ENCODE assay signal across 7 cellular contexts in genomic region chr19:3986260-3987041, GRCh38. TPM values are rescaled to one million over a fixed set of nuclear protein-coding genes. Genes with fewer than 3 reads are reported as not detected.
DNase-seq lines count a peak whose midpoint lies in the region; ATAC-seq and TF ChIP-seq lines count a peak whose summit lies in the region.

No MANE protein-coding gene starts in this region.

- CTCF ChIA-PET in SK-N-SH (lab: Yijun Ruan, JAX) = interaction anchor here (0.7 to 2.3 kb wide), 20 partner anchors 8 to 280 kb away, joined by 3 to 38 read pairs (median 4); partner anchors contain the start of gene PIAS4

- no peak for ATAC-seq in HG02642 (IDR thresholded peaks at IDR 0.05; ENCODE audit: poor library complexity, unreplicated experiment)

- H3K27me3 ChIP-seq in SK-N-SH (ENCODE audit: insufficient read depth) (no peaks in the 10 kb centered on the region), iPS-15b (ENCODE audit: control insufficient read depth, insufficient read depth, low read length) (no peaks in the 10 kb centered on the region), sigmoid colon (no peaks in the 10 kb centered on the region)

- peak overlapping the region; percentile 89 for H3K4me2 ChIP-seq in SK-N-SH

- H3F3A ChIP-seq in SK-N-SH (replicated peaks; ENCODE audit: insufficient read depth) = peaks cover 36% of the 10 kb centered on the region

- peak; percentile 73 for TF ChIP-seq RAD21 in SK-N-SH (IDR thresholded peaks at IDR 0.05; ENCODE audit: low read length)

- peak overlapping the region; percentile 91; the same call in 1 of the 2 replicates for H3K9ac ChIP-seq in SK-N-SH
- no peak overlapping the region for H3K9ac ChIP-seq in iPS-15b (ENCODE audit: low read depth, low read length)

- H3K79me2 ChIP-seq in SK-N-SH (ENCODE audit: insufficient read depth) = peaks cover 38% of the 10 kb centered on the region

- peaks cover 37% of the 10 kb centered on the region for H4K20me1 ChIP-seq in SK-N-SH (ENCODE audit: insufficient read depth)

- peaks cover 58% of the 10 kb centered on the region for H3K4me1 Mint-ChIP-seq in brain

- peaks cover 15 to 37% of the 10 kb centered on the region in 2 experiments for H3K4me1 ChIP-seq in SK-N-SH (ENCODE audit: control insufficient read depth in 1 of 2, insufficient read depth in 2 of 2, low read depth in 1 of 2, low read length in 1 of 2)
- H3K4me1 ChIP-seq in iPS-15b (ENCODE audit: control insufficient read depth, insufficient read depth, low read length) = peaks cover 13% of the 10 kb centered on the region
- H3K4me1 ChIP-seq in sigmoid colon = peaks cover 0 to 56% (median 49%) of the 10 kb centered on the region in 4 donors

- no peak for TF ChIP-seq POLR2A in sigmoid colon (IDR thresholded peaks at IDR 0.05)

- peak overlapping the region; percentile 95 to 99 (median 97) for H3K27ac Mint-ChIP-seq in brain

- peaks cover 35% of the 10 kb centered on the region for H3K36me3 Mint-ChIP-seq in brain

- H3K27ac ChIP-seq in SK-N-SH (ENCODE audit: low read depth in 2 of 2, low read length in 1 of 2) (peak overlapping the region; percentile 63 to 82), sigmoid colon (peak overlapping the region; percentile 92 to 96 (median 94))

- H3K4me3 Mint-ChIP-seq in brain = peak overlapping the region; percentile 93 to 99 (median 99)

- H3K27me3 Mint-ChIP-seq in brain = peaks cover 3% of the 10 kb centered on the region

- H3K36me3 ChIP-seq in SK-N-SH (replicated peaks in 1 of 2; ENCODE audit: control insufficient read depth in 1 of 2, insufficient read depth in 2 of 2, low read length in 1 of 2) = peaks cover 30 to 32% of the 10 kb centered on the region in 2 experiments
- peaks cover 33% of the 10 kb centered on the region for H3K36me3 ChIP-seq in iPS-15b (ENCODE audit: control insufficient read depth, insufficient read depth, low read length)
- H3K36me3 ChIP-seq in sigmoid colon = peaks cover 27 to 30% (median 29%) of the 10 kb centered on the region in 4 donors

- peaks cover 0 to 2% (median 0%) of the 10 kb centered on the region in 5 experiments for H3K9me3 Mint-ChIP-seq in brain

- H3K9me2 ChIP-seq in SK-N-SH = no peaks in the 10 kb centered on the region

- H3K4me3 ChIP-seq in GM12865 (ENCODE audit: low read depth, low read length) (peak overlapping the region; percentile 66), SK-N-SH (ENCODE audit: low read depth in 2 of 2, low read length in 1 of 2) (peak overlapping the region; percentile 91 to 99), iPS-15b (ENCODE audit: low read depth, low read length) (peak overlapping the region; percentile 89), sigmoid colon (peak overlapping the region in 3 of 4 donors; percentile 70 to 84 (median 81))

- 14% methylated on average over 21 of the region's 21 CpGs for WGBS in SK-N-SH (ENCODE audit: low lambda C conversion rate)
- 2 to 3% methylated on average over 21 of the region's 21 CpGs for WGBS in sigmoid colon, 2 donors

- TF ChIP-seq EP300 in SK-N-SH (IDR thresholded peaks at IDR 0.05; ENCODE audit: borderline replicate concordance in 1 of 2, low read depth in 1 of 2, low read length in 1 of 2) = no peak
- TF ChIP-seq EP300 in sigmoid colon (IDR thresholded peaks at IDR 0.05) = no peak

- H2AFZ ChIP-seq in SK-N-SH (ENCODE audit: low read depth) = peak overlapping the region; percentile 90

- intact Hi-C loops in sigmoid colon (cut with DNase I) = loop anchor here (2.0 to 10.0 kb wide), 6 partner anchors 81 to 528 kb away; partner anchors contain the start of genes ANKRD24, MAP2K2, PLIN4 and SIRT6

- peak; percentile 46 for TF ChIP-seq CTCF in GM12865 (IDR thresholded peaks at IDR 0.05; ENCODE audit: insufficient read depth, low read depth, low read length, missing control alignments)
- TF ChIP-seq CTCF in SK-N-SH (IDR thresholded peaks at IDR 0.05) = peak; percentile 72
- peak; percentile 78 to 82 for TF ChIP-seq CTCF in brain (conservative IDR thresholded peaks at IDR 0.05)
- peak; percentile 57 to 74 (median 66) for TF ChIP-seq CTCF in sigmoid colon (IDR thresholded peaks at IDR 0.05)

- H3K9me3 ChIP-seq in SK-N-SH = no peaks in the 10 kb centered on the region
- no peaks in the 10 kb centered on the region for H3K9me3 ChIP-seq in iPS-15b (ENCODE audit: control insufficient read depth, insufficient read depth, low read length)
- H3K9me3 ChIP-seq in sigmoid colon = no peaks in the 10 kb centered on the region

- DNase-seq in GM12865 (ENCODE audit: low read depth) = peak; percentile 84
- peak; percentile 61 for DNase-seq in NCI-H1417 treated with DMSO at 0.1 percent for 48 hours (lab: John Stamatoyannopoulos, UW)
- DNase-seq in SK-N-SH = peak; percentile 68
- no peak for DNase-seq in sigmoid colon

- POLR2A ChIA-PET in SK-N-SH (lab: Yijun Ruan, JAX) = interaction anchor here (1.0 to 6.8 kb wide), 3 partner anchors 9 to 19 kb away, joined by 3 to 60 read pairs (median 5); partner anchors contain the start of gene DAPK3

TF ChIP-seq in SK-N-SH, 30 proteins besides CTCF, POLR2A, EP300 and RAD21:
- no peak for TF ChIP-seq IRF3 (IDR thresholded peaks at IDR 0.05; ENCODE audit: low read depth, low read length)
- peak; percentile 8; the same call in 1 of the 2 replicates for TF ChIP-seq RXRA (IDR thresholded peaks at IDR 0.05; ENCODE audit: borderline replicate concordance, low read depth)
- TF ChIP-seq SMC3 (IDR thresholded peaks at IDR 0.05; ENCODE audit: low read depth, low read length) = peak; percentile 30; the same call in 1 of the 2 replicates
- TF ChIP-seq EZH2phosphoT487 (IDR thresholded peaks at IDR 0.05; ENCODE audit: borderline replicate concordance, low read depth) = no peak
- no peak for TF ChIP-seq FOXJ3 (CRISPR knock-in tag; IDR thresholded peaks at IDR 0.05)
- 0 out of 2 replicates have a peak, but pooled peaks have one; percentile 8 for TF ChIP-seq NRF1 (IDR thresholded peaks at IDR 0.05; ENCODE audit: low read depth, low read length)
- no peak for TF ChIP-seq TEAD4 (IDR thresholded peaks at IDR 0.05; ENCODE audit: borderline replicate concordance, insufficient read depth)
- no peak for TF ChIP-seq PBX3 (IDR thresholded peaks at IDR 0.05)

RNA-seq across cellular contexts. Expression of gene EEF2, which starts 1.2 kb away (rescaled TPM):
- polyA plus RNA-seq in SK-N-SH (2012; rRNA removed) (1,295 and 1,553 TPM in 2 replicates), brain (ENCODE audit: insufficient read depth, low read depth, low replicate concordance) (3,920 TPM), sigmoid colon (1,000 to 10,000 TPM in 2 of 3 donors, 100 to 1,000 TPM in 1; 906 to 1,654 (median 1,225) TPM)
- 756 and 1,170 TPM in 2 replicates for polyA plus RNA-seq in SK-N-SH (2012; cell fraction: cytosol; rRNA removed)
- polyA plus RNA-seq in SK-N-SH (2012; cell fraction: nucleus; rRNA removed) = 816 and 855 TPM in 2 replicates
- total RNA-seq in sigmoid colon = 1,000 to 10,000 TPM; 1,842 to 2,448 (median 2,055) TPM

RNA-seq across cellular contexts. Expression of gene DAPK3, which starts 15.6 kb away (rescaled TPM):
- polyA plus RNA-seq in SK-N-SH (2012; rRNA removed) (118 and 142 TPM in 2 replicates), brain (ENCODE audit: insufficient read depth, low read depth, low replicate concordance) (83.8 TPM), sigmoid colon (10 to 100 TPM; 38.4 to 66.8 (median 52.9) TPM)
- polyA plus RNA-seq in SK-N-SH (2012; cell fraction: cytosol; rRNA removed) = 67.8 and 92.3 TPM in 2 replicates
- 184 and 238 TPM in 2 replicates for polyA plus RNA-seq in SK-N-SH (2012; cell fraction: nucleus; rRNA removed)
- total RNA-seq in sigmoid colon = 100 to 1,000 TPM in 3 of 4 donors, 10 to 100 TPM in 1; 91.3 to 167 (median 125) TPM

RNA-seq across cellular contexts. Expression of gene PIAS4, which starts 21.1 kb away (rescaled TPM):
- 7.7 and 14.1 TPM in 2 replicates for polyA plus RNA-seq in SK-N-SH (2012; rRNA removed)
- 4.8 and 7.9 TPM in 2 replicates for polyA plus RNA-seq in SK-N-SH (2012; cell fraction: cytosol; rRNA removed)
- polyA plus RNA-seq in SK-N-SH (2012; cell fraction: nucleus; rRNA removed) = 17.7 and 23.8 TPM in 2 replicates
- polyA plus RNA-seq in brain (ENCODE audit: insufficient read depth, low read depth, low replicate concordance) = 41.9 TPM
- total RNA-seq in sigmoid colon = 10 to 100 TPM; 16.5 to 29.9 (median 19.3) TPM
- 10 to 100 TPM in 2 of 3 donors, 1 to 10 TPM in 1; 7.2 to 21.8 (median 15.0) TPM for polyA plus RNA-seq in sigmoid colon

RNA-seq across cellular contexts. Expression of gene NMRK2, which starts 53.6 kb away (rescaled TPM):
- polyA plus RNA-seq in SK-N-SH (2012; rRNA removed) (not detected in 2 replicates), brain (ENCODE audit: insufficient read depth, low read depth, low replicate concordance) (0.31 TPM), sigmoid colon (1 to 10 TPM in 1 of 3 donors, under 1 TPM in 2; 0.19 to 2.4 (median 0.69) TPM)
- polyA plus RNA-seq in SK-N-SH (2012; cell fraction: cytosol; rRNA removed) = not detected in 2 replicates
- not detected in 2 replicates for polyA plus RNA-seq in SK-N-SH (2012; cell fraction: nucleus; rRNA removed)
- total RNA-seq in sigmoid colon = under 1 TPM in 1 of 4 donors, not detected in 3; 0.71 TPM
